Comparison of ENCODE assay signal across 35 cellular contexts in genomic region chr16:88741368-88741767, GRCh38. TPM values are rescaled to one million over a fixed set of nuclear protein-coding genes. Genes with fewer than 3 reads are reported as not detected.
"Had no signal": no experiment of that assay in that cellular context is flagged by ENCODE, and none has a peak within 500 bp of the region (broad histone marks: within the 10 kb centered on the region; RNA-seq: fewer than 3 reads in every experiment).

No MANE protein-coding gene starts in this region.

- H3K27ac ChIP-seq: KMS-11, Peyer's patch, WERI-Rb-1 had no signal

- H3K9ac ChIP-seq: KMS-11 had no signal

- DNase-seq: activated CD4-positive, alpha-beta memory T cell treated with anti-CD3 and anti-CD28 coated beads for 36 hours; activated CD4-positive, alpha-beta T cell treated with anti-CD3 and anti-CD28 coated beads, Interleukin-2, amount 50 U/mL, for 1 hour; activated CD8-positive, alpha-beta memory T cell treated with anti-CD3 and anti-CD28 coated beads, Interleukin-2, amount 10 ng/mL, durations not matched to agents 7 days and 5 days; activated CD8-positive, alpha-beta memory T cell treated with anti-CD3 and anti-CD28 coated beads, Interleukin-2, amount 50 U/mL, for 48 hours; activated effector memory CD4-positive, alpha-beta T cell treated with Interleukin-2 at 50 U/mL for 16 hours; activated naive CD4-positive, alpha-beta T cell treated with anti-CD3 and anti-CD28 coated beads, Interleukin-2, amount 10 ng/mL, durations not matched to agents 7 days and 5 days; activated naive CD8-positive, alpha-beta T cell treated with anti-CD3 and anti-CD28 coated beads, Interleukin-2, amount 50 U/mL, for 24 hours; activated T-cell treated with anti-CD3 and anti-CD28 coated beads, Interleukin-2, amount 50 U/mL, for 48 hours; anterior cingulate cortex; central memory CD4-positive, alpha-beta T cell; NCI-H1048; NCI-H1105 treated with DMSO at 0.1 percent for 48 hours; NCI-H1436; NCI-H1694; NCI-H1930; NCI-H2081 treated with DMSO at 0.1 percent for 48 hours; NCI-H226; NCI-H446 treated with DMSO at 0.1 percent for 48 hours; NCI-H524; NCI-H69; PC-3; Peyer's patch; RPMI8226; SIG-M5; SW 1271; T-helper 1 cell; T1000; WERI-Rb-1 had no signal

- H3K4me3 Mint-ChIP-seq: activated CD4-positive, alpha-beta memory T cell treated with anti-CD3 and anti-CD28 coated beads for 36 hours; activated CD8-positive, alpha-beta memory T cell treated with anti-CD3 and anti-CD28 coated beads, Interleukin-2, amount 10 ng/mL, durations not matched to agents 7 days and 5 days; activated naive CD4-positive, alpha-beta T cell treated with anti-CD3 and anti-CD28 coated beads, Interleukin-2, amount 10 ng/mL, durations not matched to agents 7 days and 5 days; activated naive CD8-positive, alpha-beta T cell; activated naive CD8-positive, alpha-beta T cell treated with anti-CD3 and anti-CD28 coated beads, Interleukin-2, amount 50 U/mL, for 24 hours; brain had no signal

- H3K27me3 Mint-ChIP-seq: activated CD4-positive, alpha-beta memory T cell treated with anti-CD3 and anti-CD28 coated beads for 36 hours; activated CD8-positive, alpha-beta memory T cell treated with anti-CD3 and anti-CD28 coated beads, Interleukin-2, amount 10 ng/mL, durations not matched to agents 7 days and 5 days; activated naive CD4-positive, alpha-beta T cell treated with anti-CD3 and anti-CD28 coated beads, Interleukin-2, amount 10 ng/mL, durations not matched to agents 7 days and 5 days; activated naive CD8-positive, alpha-beta T cell; activated naive CD8-positive, alpha-beta T cell treated with anti-CD3 and anti-CD28 coated beads, Interleukin-2, amount 50 U/mL, for 24 hours; brain had no signal

- H3K9me3 Mint-ChIP-seq: activated CD4-positive, alpha-beta memory T cell treated with anti-CD3 and anti-CD28 coated beads for 36 hours; activated naive CD4-positive, alpha-beta T cell treated with anti-CD3 and anti-CD28 coated beads, Interleukin-2, amount 10 ng/mL, durations not matched to agents 7 days and 5 days; activated naive CD8-positive, alpha-beta T cell treated with anti-CD3 and anti-CD28 coated beads, Interleukin-2, amount 50 U/mL, for 24 hours; brain had no signal

- H3K9me3 ChIP-seq: Peyer's patch had no signal

- H3K36me3 ChIP-seq: WERI-Rb-1 had no signal

- H3K36me3 Mint-ChIP-seq: activated CD4-positive, alpha-beta memory T cell treated with anti-CD3 and anti-CD28 coated beads for 36 hours; activated CD8-positive, alpha-beta memory T cell treated with anti-CD3 and anti-CD28 coated beads, Interleukin-2, amount 10 ng/mL, durations not matched to agents 7 days and 5 days; activated naive CD8-positive, alpha-beta T cell; brain had no signal

- H3K4me2 ChIP-seq: KMS-11 had no signal

- H3K4me3 ChIP-seq: Peyer's patch had no signal

- ATAC-seq: activated CD8-positive, alpha-beta memory T cell treated with anti-CD3 and anti-CD28 coated beads, Interleukin-2, amount 10 ng/mL, durations not matched to agents 7 days and 5 days; activated naive CD8-positive, alpha-beta T cell treated with anti-CD3 and anti-CD28 coated beads, Interleukin-2, amount 50 U/mL, for 24 hours; PC-3; Right ventricle myocardium inferior had no signal

- H3K27ac Mint-ChIP-seq: activated CD4-positive, alpha-beta memory T cell treated with anti-CD3 and anti-CD28 coated beads for 36 hours; activated CD8-positive, alpha-beta memory T cell treated with anti-CD3 and anti-CD28 coated beads, Interleukin-2, amount 10 ng/mL, durations not matched to agents 7 days and 5 days; activated naive CD4-positive, alpha-beta T cell treated with anti-CD3 and anti-CD28 coated beads, Interleukin-2, amount 10 ng/mL, durations not matched to agents 7 days and 5 days; activated naive CD8-positive, alpha-beta T cell; activated naive CD8-positive, alpha-beta T cell treated with anti-CD3 and anti-CD28 coated beads, Interleukin-2, amount 50 U/mL, for 24 hours; brain had no signal

- H3K27me3 ChIP-seq: Peyer's patch had no signal

RNA-seq across cellular contexts. Expression of gene SNAI3, which starts 55.1 kb away (rescaled TPM):
- total RNA-seq: bronchial epithelial cell, cerebellum, M059J had no signal
